ENCODE assay signal across 19 cellular contexts in genomic region chr7:102453319-102453718, GRCh38. TPM values are rescaled to one million over a fixed set of nuclear protein-coding genes. Genes with fewer than 3 reads are reported as not detected.
DNase-seq lines count a peak whose midpoint lies in the region; ATAC-seq, FAIRE-seq and TF ChIP-seq lines count a peak whose summit lies in the region.
"Had no signal": no experiment of that assay in that cellular context is flagged by ENCODE, and none has a peak within 500 bp of the region (broad histone marks: within the 10 kb centered on the region; RNA-seq: fewer than 3 reads in every experiment).

No MANE protein-coding gene starts in this region.

- peak in 7 of 8 donors; percentile 12 to 69 (median 44) for ATAC-seq in heart right ventricle
- ATAC-seq: PC-3 had no signal

- H3K9ac ChIP-seq in MM.1S (ENCODE audit: low read length) (no peak overlapping the region), skeletal muscle tissue (ENCODE audit: low read depth in 1 of 3, low read length in 3 of 3) (no peak overlapping the region)
- H3K9ac ChIP-seq: GM23248, SK-N-SH had no signal

- no peak overlapping the region for H2AFZ ChIP-seq in MM.1S (ENCODE audit: low read length)
- H2AFZ ChIP-seq: GM23248 had no signal

- H3K79me2 ChIP-seq in MM.1S (ENCODE audit: low read length), result peaks cover 11% of the 10 kb centered on the region

- H3K9me3 ChIP-seq in MM.1S (replicated peaks; ENCODE audit: insufficient read depth, low read length) (no peaks in the 10 kb centered on the region), heart right ventricle (no peaks in the 10 kb centered on the region), skeletal muscle tissue (ENCODE audit: control insufficient read depth in 3 of 3, low read length in 3 of 3) (no peaks in the 10 kb centered on the region), small intestine (ENCODE audit: control insufficient read depth, low read depth) (no peaks in the 10 kb centered on the region)
- H3K9me3 ChIP-seq: SK-N-SH had no signal

- TF ChIP-seq CTCF in MM.1S (IDR thresholded peaks at IDR 0.05; ENCODE audit: low read length), result no peak
- no peak for TF ChIP-seq CTCF in heart right ventricle (IDR thresholded peaks at IDR 0.05)

- H3K9me2 ChIP-seq in MM.1S (replicated peaks; ENCODE audit: insufficient read depth, low read length), result no peaks in the 10 kb centered on the region
- H3K9me2 ChIP-seq: SK-N-SH had no signal

- no peaks in the 10 kb centered on the region for H3K27me3 ChIP-seq in MM.1S (replicated peaks; ENCODE audit: insufficient read depth, low read length)
- H3K27me3 ChIP-seq in heart right ventricle, result no peaks in the 10 kb centered on the region
- H3K27me3 ChIP-seq in skeletal muscle tissue (ENCODE audit: control insufficient read depth in 3 of 3, insufficient read depth in 3 of 3, low read length in 3 of 3), result no peaks in the 10 kb centered on the region
- no peaks in the 10 kb centered on the region for H3K27me3 ChIP-seq in small intestine (ENCODE audit: control insufficient read depth in 2 of 2, insufficient read depth in 2 of 2, low read length in 2 of 2)

- H3K27ac ChIP-seq in MM.1S (ENCODE audit: low read length) (no peak overlapping the region), heart right ventricle (peak overlapping the region in 1 of 10 donors; percentile 9), skeletal muscle tissue (ENCODE audit: low read depth, low read length) (peak overlapping the region; percentile 12), small intestine (ENCODE audit: low read depth in 1 of 2, low read length in 1 of 2) (no peak overlapping the region)
- H3K27ac ChIP-seq: GM23248 had no signal

- no peak overlapping the region for H3K4me2 ChIP-seq in MM.1S (ENCODE audit: low read depth, low read length)
- H3K4me2 ChIP-seq: SK-N-SH had no signal

- no peaks in the 10 kb centered on the region for H3K36me3 ChIP-seq in MM.1S (replicated peaks; ENCODE audit: insufficient read depth, low read length)
- peaks cover 0 to 41% (median 15%) of the 10 kb centered on the region in 9 donors for H3K36me3 ChIP-seq in heart right ventricle
- peaks cover 8 to 18% (median 14%) of the 10 kb centered on the region in 3 donors for H3K36me3 ChIP-seq in skeletal muscle tissue (ENCODE audit: control insufficient read depth in 3 of 3, insufficient read depth in 3 of 3, low read length in 3 of 3)
- H3K36me3 ChIP-seq in small intestine (ENCODE audit: control insufficient read depth in 2 of 2, insufficient read depth in 2 of 2, low read length in 2 of 2), result peaks cover 7 to 13% of the 10 kb centered on the region in 2 donors

- FAIRE-seq in small intestine (lab: Jason Lieb, UNC), result no peak
- FAIRE-seq: GM12892 had no signal

- H3K4me3 ChIP-seq in MM.1S (ENCODE audit: low read length), result no peak overlapping the region
- no peak overlapping the region for H3K4me3 ChIP-seq in heart right ventricle
- no peak overlapping the region for H3K4me3 ChIP-seq in skeletal muscle tissue (ENCODE audit: low read length in 3 of 3)
- H3K4me3 ChIP-seq in small intestine (ENCODE audit: low read depth in 1 of 2, low read length in 2 of 2), result no peak overlapping the region
- H3K4me3 ChIP-seq: GM23248 had no signal

- H3F3A ChIP-seq in MM.1S (ENCODE audit: insufficient read depth, low read length), result peaks cover 19% of the 10 kb centered on the region

- peak; percentile 14 for DNase-seq in DMS79 treated with DMSO at 0.1 percent for 48 hours (lab: John Stamatoyannopoulos, UW)
- DNase-seq in DMS79 (lab: John Stamatoyannopoulos, UW), result no peak
- DNase-seq in MM.1S, result peak; percentile 1
- no peak for DNase-seq in heart right ventricle
- no peak for DNase-seq in dedifferentiated amniotic fluid mesenchymal stem cell (ENCODE audit: extremely low spot score)
- DNase-seq in small intestine, result no peak
- DNase-seq in RKO (ENCODE audit: low spot score), result no peak
- DNase-seq: 8988T, DMS153, GDM1, GM23248, Kasumi-1, NCI-H2081 treated with DMSO at 0.1 percent for 48 hours, NCI-H2227 treated with DMSO at 0.1 percent for 48 hours, NCI-H526 treated with DMSO at 0.1 percent for 48 hours, PC-3, SK-N-SH had no signal

- no peaks in the 10 kb centered on the region for H4K20me1 ChIP-seq in MM.1S (ENCODE audit: insufficient read depth, low read length)

- 55% methylated on average over 7 of the region's 7 CpGs for WGBS in heart right ventricle, 2 donors
- 80 to 83% (median 83%) methylated on average over 7 of the region's 7 CpGs for WGBS in small intestine, 3 donors

- intact Hi-C loops in heart right ventricle (cut with DNase I), result no loop called here

- H3K4me1 ChIP-seq in MM.1S (ENCODE audit: low read length), result peaks cover 14% of the 10 kb centered on the region
- no peaks in the 10 kb centered on the region for H3K4me1 ChIP-seq in heart right ventricle
- H3K4me1 ChIP-seq in skeletal muscle tissue (ENCODE audit: control insufficient read depth in 3 of 3, insufficient read depth in 3 of 3, low read length in 3 of 3), result peaks cover 0 to 6% (median 4%) of the 10 kb centered on the region in 3 donors
- H3K4me1 ChIP-seq in small intestine (ENCODE audit: control insufficient read depth in 2 of 2, insufficient read depth in 1 of 2, low read depth in 1 of 2, low read length in 1 of 2), result no peaks in the 10 kb centered on the region

RNA-seq across cellular contexts. Expression of gene ALKBH4, which starts 11.3 kb away (rescaled TPM):
- 1 to 10 TPM; 4.4 to 8.6 (median 6.2) TPM for total RNA-seq in heart right ventricle
- polyA plus RNA-seq in heart right ventricle, result 1 to 10 TPM; 7.9 TPM
- 10.4 TPM for total RNA-seq in skeletal muscle tissue
- polyA plus RNA-seq in small intestine, result 10 to 100 TPM in 1 of 3 donors, 1 to 10 TPM in 2; 6.7 to 10.1 (median 7.8) TPM

RNA-seq across cellular contexts. Expression of gene LRWD1, which starts 11.5 kb away (rescaled TPM):
- total RNA-seq in heart right ventricle, result 10 to 100 TPM in 4 of 10 donors, 1 to 10 TPM in 6; 8.1 to 12.2 (median 9.5) TPM
- 10 to 100 TPM in 1 of 2 donors, 1 to 10 TPM in 1; 6.5 to 21.3 TPM for polyA plus RNA-seq in heart right ventricle
- total RNA-seq in skeletal muscle tissue, result 12.5 TPM
- polyA plus RNA-seq in small intestine, result 10 to 100 TPM; 12.5 to 17.4 (median 14.6) TPM

RNA-seq across cellular contexts. Expression of gene ORAI2, which starts 19.9 kb away (rescaled TPM):
- total RNA-seq in heart right ventricle, result 10 to 100 TPM in 1 of 10 donors, 1 to 10 TPM in 9; 1.7 to 11.6 (median 3.7) TPM
- 1 to 10 TPM; 2.0 to 5.8 TPM for polyA plus RNA-seq in heart right ventricle
- total RNA-seq in skeletal muscle tissue, result 3.1 TPM
- 1 to 10 TPM in 2 of 3 donors, under 1 TPM in 1; 0.89 to 8.8 (median 4.1) TPM for polyA plus RNA-seq in small intestine

RNA-seq across cellular contexts. Expression of gene POLR2J, which starts 25.4 kb away (rescaled TPM):
- 10 to 100 TPM; 40.1 to 74.1 (median 52.7) TPM for total RNA-seq in heart right ventricle
- 100 to 1,000 TPM; 127 to 228 TPM for polyA plus RNA-seq in heart right ventricle
- 19.8 TPM for total RNA-seq in skeletal muscle tissue
- polyA plus RNA-seq in small intestine, result 100 to 1,000 TPM in 2 of 3 donors, 10 to 100 TPM in 1; 75.7 to 169 (median 145) TPM

RNA-seq across cellular contexts. Expression of gene PRKRIP1, which starts 57.2 kb away (rescaled TPM):
- total RNA-seq in heart right ventricle (10 to 100 TPM in 9 of 10 donors, 1 to 10 TPM in 1; 7.1 to 14.7 (median 11.3) TPM), skeletal muscle tissue (9.4 TPM)
- polyA plus RNA-seq in heart right ventricle (10 to 100 TPM; 14.8 to 28.2 TPM), small intestine (10 to 100 TPM; 17.5 to 21.5 (median 18.6) TPM)

Comparison
In these comparisons a context has a peak if more than half of its experiments do, and no peak if none do; other contexts are left out.
1. DNase-seq: peak in DMS79 treated with DMSO at 0.1 percent for 48 hours (single experiment) and MM.1S (single experiment); none in DMS79 (single experiment), heart right ventricle (0 of 2), dedifferentiated amniotic fluid mesenchymal stem cell (single experiment), small intestine (single experiment) and RKO (single experiment).